In the genomic region with DNA sequence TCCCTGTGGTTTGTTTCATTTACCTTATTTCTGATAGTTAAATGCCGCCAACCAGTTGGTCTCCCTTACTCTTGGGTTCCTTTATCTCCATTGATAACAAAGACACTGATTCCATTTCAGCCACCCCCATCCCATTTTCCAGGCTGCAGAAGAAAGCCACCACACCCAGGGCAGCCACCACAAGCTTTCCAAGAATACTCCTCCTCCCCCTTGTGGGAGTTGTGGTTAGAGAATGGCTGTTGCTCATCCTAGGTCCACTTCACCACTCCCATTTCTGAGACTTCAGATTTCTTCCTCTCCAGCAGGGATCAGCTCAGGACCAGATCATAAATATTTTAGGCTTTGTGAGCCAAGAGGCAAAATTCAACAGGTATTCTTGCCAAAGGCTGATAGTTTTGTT, we compare ENCODE assay signal across 1 cellular context.
TF ChIP-seq lines count a peak whose summit lies in the region.

No MANE protein-coding gene starts in this region.

TF ChIP-seq in IMR-90, 13 proteins besides CTCF, POLR2A, EP300 and RAD21 (continued from another document):
- TF ChIP-seq USF2 (IDR thresholded peaks at IDR 0.05; ENCODE audit: low read depth, low read length) = no peak
